ENCODE assay signal across 26 cellular contexts in the genomic region with DNA sequence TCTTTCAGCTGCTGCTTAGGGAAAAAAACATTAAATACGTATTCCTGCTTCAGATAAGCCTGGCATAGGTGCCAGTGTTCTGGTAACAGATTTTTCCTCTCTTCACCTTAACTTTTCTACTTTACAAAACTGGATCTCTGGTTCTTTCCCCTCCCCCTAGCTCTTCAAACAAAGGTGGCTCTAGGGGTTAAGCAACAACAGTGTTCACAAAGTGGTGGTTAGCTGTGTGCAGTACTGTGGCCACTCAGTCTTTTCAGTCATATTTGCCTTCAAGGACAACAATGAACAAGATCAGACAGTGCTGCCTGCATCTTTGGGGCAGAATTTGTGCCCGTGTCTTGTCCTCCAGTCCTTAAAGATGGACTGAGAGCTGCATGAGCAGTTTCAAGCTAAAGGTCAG. TPM values are rescaled to one million over a fixed set of nuclear protein-coding genes. Genes with fewer than 3 reads are reported as not detected.
"Had no signal": no experiment of that assay in that cellular context is flagged by ENCODE, and none has a peak within 500 bp of the region (broad histone marks: within the 10 kb centered on the region; RNA-seq: fewer than 3 reads in every experiment).

No MANE protein-coding gene starts in this region.

- H3K9me3 Mint-ChIP-seq: immature natural killer cell; mesothelial cell of epicardium; naive thymus-derived CD4-positive, alpha-beta T cell had no signal

- H3K9me3 ChIP-seq: esophagus squamous epithelium, gastrocnemius medialis, heart right ventricle, left ventricle myocardium inferior, lower lobe of right lung had no signal

- H3K36me3 Mint-ChIP-seq: immature natural killer cell; mesothelial cell of epicardium; naive thymus-derived CD4-positive, alpha-beta T cell had no signal

- H3K4me1 ChIP-seq: esophagus squamous epithelium, gastrocnemius medialis, heart right ventricle, left ventricle myocardium inferior, lower lobe of right lung had no signal

- H3K4me3 Mint-ChIP-seq: immature natural killer cell; mesothelial cell of epicardium; naive thymus-derived CD4-positive, alpha-beta T cell had no signal

- H3K4me1 Mint-ChIP-seq: immature natural killer cell; naive thymus-derived CD4-positive, alpha-beta T cell had no signal

- H3K27ac Mint-ChIP-seq: immature natural killer cell; mesothelial cell of epicardium; naive thymus-derived CD4-positive, alpha-beta T cell had no signal

- FAIRE-seq: colon, kidney had no signal

- H3K27ac ChIP-seq: coronary artery, dorsolateral prefrontal cortex, epithelial cell of prostate, esophagus squamous epithelium, gastrocnemius medialis, heart right ventricle, left ventricle myocardium inferior, lower lobe of right lung had no signal

- ATAC-seq: esophagus mucosa; gastrocnemius medialis; heart right ventricle; left colon; lower lobe of right lung; naive thymus-derived CD4-positive, alpha-beta T cell had no signal

- H3K36me3 ChIP-seq: gastrocnemius medialis, left ventricle myocardium inferior, lower lobe of right lung had no signal

- H3K4me3 ChIP-seq: coronary artery, dorsolateral prefrontal cortex, esophagus squamous epithelium, gastrocnemius medialis, heart right ventricle, left ventricle myocardium inferior, lower lobe of right lung had no signal

- H3K27me3 ChIP-seq: esophagus squamous epithelium, gastrocnemius medialis had no signal

- DNase-seq: dermis blood vessel endothelial cell; dorsolateral prefrontal cortex; effector CD4-positive, alpha-beta T cell; effector memory CD4-positive, alpha-beta T cell; erythroblast; esophagus squamous epithelium; foreskin fibroblast; gastrocnemius medialis; glutamatergic neuron; head of caudate nucleus; heart right ventricle; hypothalamus; immature natural killer cell; islet precursor cell; kidney; kidney glomerular epithelial cell; left colon; left ventricle myocardium inferior; lower lobe of right lung; mesenchymal stem cell; naive thymus-derived CD4-positive, alpha-beta T cell had no signal

RNA-seq across cellular contexts. Expression of gene RGN, which starts 15.1 kb away (rescaled TPM):
- total RNA-seq: naive thymus-derived CD4-positive, alpha-beta T cell had no signal
- polyA plus RNA-seq: immature natural killer cell; naive thymus-derived CD4-positive, alpha-beta T cell had no signal
